13 cellular contexts compared by ENCODE assay signal in the genomic region with DNA sequence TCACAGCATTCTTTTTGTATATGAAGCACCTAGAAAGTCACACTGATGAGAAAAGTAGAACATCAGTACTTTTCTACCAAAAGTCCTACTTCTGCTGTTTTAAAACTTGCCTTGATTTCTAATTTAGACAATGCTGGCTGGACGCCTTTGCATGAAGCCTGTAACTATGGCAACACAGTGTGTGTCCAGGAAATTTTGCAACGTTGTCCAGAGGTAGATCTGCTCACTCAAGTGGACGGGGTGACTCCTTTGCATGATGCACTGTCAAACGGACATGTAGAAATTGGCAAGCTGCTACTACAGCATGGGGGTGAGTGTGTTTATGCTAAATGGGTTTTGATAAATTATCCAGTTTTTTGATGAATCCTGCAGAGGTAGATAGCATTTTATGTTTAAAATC.
DNase-seq lines count a peak whose midpoint lies in the region; ATAC-seq and TF ChIP-seq lines count a peak whose summit lies in the region.
"Had no signal": no experiment of that assay in that cellular context is flagged by ENCODE, and none has a peak within 500 bp of the region (broad histone marks: within the 10 kb centered on the region; RNA-seq: fewer than 3 reads in every experiment).

No MANE protein-coding gene starts in this region.

- H3K9me3 ChIP-seq in BE2C: no peaks in the 10 kb centered on the region
- H3K9me3 ChIP-seq: esophagus muscularis mucosa had no signal

- CTCF ChIA-PET in activated CD8-positive, alpha-beta T cell treated with anti-CD3 and anti-CD28 coated beads for 36 hours (lab: Charles Lee): interaction anchor here (1.4 kb wide), 1 partner anchor 167 kb away, joined by 3 read pairs; no protein-coding TSS in a partner anchor

- intact Hi-C loops in activated CD8-positive, alpha-beta T cell treated with anti-CD3 and anti-CD28 coated beads for 36 hours (cut with micrococcal nuclease): loop anchor here (10.0 kb wide), 1 partner anchor 77 kb away; a partner anchor contains a TSS

- H3K9me3 Mint-ChIP-seq in activated CD8-positive, alpha-beta T cell treated with anti-CD3 and anti-CD28 coated beads for 36 hours: no peaks in the 10 kb centered on the region
- H3K9me3 Mint-ChIP-seq: activated T-cell treated with anti-CD3 and anti-CD28 coated beads, Interleukin-2, amount 50 U/mL, for 4 hours; CD8-positive, alpha-beta T cell; naive B cell had no signal

- no peak for TF ChIP-seq CTCF in BE2C (IDR thresholded peaks at IDR 0.05; ENCODE audit: low read depth, low read length)
- TF ChIP-seq CTCF in activated CD8-positive, alpha-beta T cell treated with anti-CD3 and anti-CD28 coated beads for 36 hours (IDR thresholded peaks at IDR 0.05): no peak

- no peak overlapping the region for H3K27ac Mint-ChIP-seq in activated CD8-positive, alpha-beta T cell treated with anti-CD3 and anti-CD28 coated beads for 36 hours
- H3K27ac Mint-ChIP-seq: CD8-positive, alpha-beta T cell had no signal

- no peak for ATAC-seq in activated CD8-positive, alpha-beta T cell treated with anti-CD3 and anti-CD28 coated beads for 36 hours
- ATAC-seq: activated T-cell treated with anti-CD3 and anti-CD28 coated beads, Interleukin-2, amount 50 U/mL, for 4 hours; CD8-positive, alpha-beta T cell had no signal

- DNase-seq in BE2C (peak; percentile 19), NCI-H1417 (lab: John Stamatoyannopoulos, UW) (peak; percentile 7 to 83 (median 36)), amniotic epithelial cell (ENCODE audit: low read depth) (peak; percentile 90), kidney glomerular epithelial cell (lab: John Stamatoyannopoulos, UW) (peak; percentile 55), pons (ENCODE audit: low spot score) (no peak), middle frontal gyrus (ENCODE audit: extremely low spot score, low spot score) (no peak)
- DNase-seq in stimulated activated CD4-positive, alpha-beta T cell treated with anti-CD3 and anti-CD28 coated beads, Interleukin-15, amount 100 ng/mL, for 24 hours: no peak
- no peak for DNase-seq in activated CD8-positive, alpha-beta T cell treated with anti-CD3 and anti-CD28 coated beads for 36 hours
- DNase-seq: activated T-cell treated with anti-CD3 and anti-CD28 coated beads, Interleukin-2, amount 50 U/mL, for 4 hours; naive B cell; T-helper 2 cell had no signal

- POLR2A ChIA-PET in activated CD8-positive, alpha-beta T cell treated with anti-CD3 and anti-CD28 coated beads for 36 hours (lab: Charles Lee): no interaction called here

- H3K27me3 ChIP-seq in BE2C: no peaks in the 10 kb centered on the region
- H3K27me3 ChIP-seq: esophagus muscularis mucosa had no signal

- H3K27me3 Mint-ChIP-seq in activated CD8-positive, alpha-beta T cell treated with anti-CD3 and anti-CD28 coated beads for 36 hours: no peaks in the 10 kb centered on the region
- H3K27me3 Mint-ChIP-seq: naive B cell had no signal

- peaks cover 2% of the 10 kb centered on the region for H3K4me1 Mint-ChIP-seq in activated CD8-positive, alpha-beta T cell treated with anti-CD3 and anti-CD28 coated beads for 36 hours (ENCODE audit: low read depth)
- H3K4me1 Mint-ChIP-seq: naive B cell had no signal

- peaks cover 9% of the 10 kb centered on the region; the same call in 1 of the 2 replicates for H3K36me3 ChIP-seq in BE2C

- peaks cover 18% of the 10 kb centered on the region for H3K36me3 Mint-ChIP-seq in activated CD8-positive, alpha-beta T cell treated with anti-CD3 and anti-CD28 coated beads for 36 hours (ENCODE audit: low read depth)

- H3K4me3 Mint-ChIP-seq in activated CD8-positive, alpha-beta T cell treated with anti-CD3 and anti-CD28 coated beads for 36 hours: no peak overlapping the region
- H3K4me3 Mint-ChIP-seq: activated T-cell treated with anti-CD3 and anti-CD28 coated beads, Interleukin-2, amount 50 U/mL, for 4 hours; CD8-positive, alpha-beta T cell; naive B cell had no signal

- peaks cover 9% of the 10 kb centered on the region for H3K4me1 ChIP-seq in BE2C

- H3K4me3 ChIP-seq in BE2C (ENCODE audit: low read depth, low read length): no peak overlapping the region
- H3K4me3 ChIP-seq: esophagus muscularis mucosa had no signal

Comparison
In these comparisons a context has a peak if more than half of its experiments do, and no peak if none do; other contexts are left out.
1. DNase-seq: peak in BE2C (single experiment), NCI-H1417 (3 of 3), amniotic epithelial cell (single experiment) and kidney glomerular epithelial cell (single experiment); none in pons (single experiment), stimulated activated CD4-positive, alpha-beta T cell treated with anti-CD3 and anti-CD28 coated beads, Interleukin-15, amount 100 ng/mL, for 24 hours (single experiment), middle frontal gyrus (single experiment) and activated CD8-positive, alpha-beta T cell treated with anti-CD3 and anti-CD28 coated beads for 36 hours (single experiment).